In genomic region chr16:29709657-29710056, GRCh38 we compare ENCODE assay signal across 2 cellular contexts.
A peak's percentile ranks its signal among the peaks of the same experiment; 100 is the strongest.
TF ChIP-seq lines count a peak whose summit lies in the region.

No MANE protein-coding gene starts in this region.

TF ChIP-seq in WTC11, 78 proteins besides CTCF, POLR2A, EP300 and RAD21:
- peak; percentile 10; the same call in 1 of the 2 replicates for TF ChIP-seq AR (CRISPR knock-in tag; IDR thresholded peaks at IDR 0.05)
- 0 out of 2 replicates have a peak, but pooled peaks have one; percentile 13 for TF ChIP-seq KAT7 (CRISPR knock-in tag; IDR thresholded peaks at IDR 0.05; ENCODE audit: borderline replicate concordance)
- 0 out of 2 replicates have a peak, but pooled peaks have one; percentile 57 for TF ChIP-seq AFF4 (CRISPR knock-in tag; IDR thresholded peaks at IDR 0.05; ENCODE audit: borderline replicate concordance)
- 0 out of 2 replicates have a peak, but pooled peaks have one; percentile 36 for TF ChIP-seq CREM (CRISPR knock-in tag; IDR thresholded peaks at IDR 0.05)
- peak; percentile 24; the same call in 1 of the 2 replicates for TF ChIP-seq ZBTB43 (CRISPR knock-in tag; IDR thresholded peaks at IDR 0.05)

TF ChIP-seq in K562, 482 proteins besides CTCF, POLR2A, EP300 and RAD21:
- TF ChIP-seq NFIC (IDR thresholded peaks at IDR 0.05): peak; percentile 34; the same call in 1 of the 2 replicates
